Comparison of ENCODE assay signal across 2 cellular contexts in the genomic region with DNA sequence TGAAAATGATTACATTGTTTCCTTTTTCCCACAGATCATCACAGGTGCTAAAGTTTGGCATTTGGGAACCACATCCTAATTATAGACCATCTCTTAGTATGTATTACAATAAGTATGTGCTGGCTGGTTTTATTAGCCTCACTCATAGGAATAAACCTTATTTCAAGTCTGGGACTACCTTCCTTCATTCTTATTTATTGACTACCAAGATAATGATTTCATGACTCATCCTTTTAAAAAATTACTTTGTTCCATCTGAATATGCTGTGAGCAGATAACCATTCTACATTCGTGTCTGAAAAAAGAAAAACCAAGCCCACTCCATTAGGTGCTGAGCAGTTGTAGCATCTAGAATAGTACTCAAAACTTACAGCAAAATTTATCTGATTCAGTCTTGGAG.
TF ChIP-seq lines count a peak whose summit lies in the region.

No MANE protein-coding gene starts in this region.

TF ChIP-seq in SK-N-SH treated with all-trans-retinoic acid at 6 μM for 48 hours, 23 proteins besides CTCF, POLR2A, EP300 and RAD21:
- no peak for TF ChIP-seq ZNF565 (CRISPR knock-in tag; conservative IDR thresholded peaks at IDR 0.05; ENCODE audit: low read depth)
- TF ChIP-seq ISL1 (CRISPR knock-in tag; IDR thresholded peaks at IDR 0.05) = 0 out of 2 replicates have a peak, but pooled peaks have one; percentile 19
- TF ChIP-seq CSDC2 (CRISPR knock-in tag; IDR thresholded peaks at IDR 0.05) = no peak
- TF ChIP-seq ZNF70 (CRISPR knock-in tag; IDR thresholded peaks at IDR 0.05) = no peak
- TF ChIP-seq GLIS3 (CRISPR knock-in tag; IDR thresholded peaks at IDR 0.05) = no peak
- TF ChIP-seq SNAI2 (CRISPR knock-in tag; IDR thresholded peaks at IDR 0.05) = no peak

TF ChIP-seq in SK-N-SH, 30 proteins besides CTCF, POLR2A, EP300 and RAD21:
- TF ChIP-seq RXRA (IDR thresholded peaks at IDR 0.05; ENCODE audit: borderline replicate concordance, low read depth) = no peak
- no peak for TF ChIP-seq JUND (IDR thresholded peaks at IDR 0.05)
- no peak for TF ChIP-seq FOXM1 (IDR thresholded peaks at IDR 0.05; ENCODE audit: low read depth)
- no peak for TF ChIP-seq SIN3A (IDR thresholded peaks at IDR 0.05; ENCODE audit: borderline replicate concordance, low read depth, low read length)
- TF ChIP-seq, protein P1, sequence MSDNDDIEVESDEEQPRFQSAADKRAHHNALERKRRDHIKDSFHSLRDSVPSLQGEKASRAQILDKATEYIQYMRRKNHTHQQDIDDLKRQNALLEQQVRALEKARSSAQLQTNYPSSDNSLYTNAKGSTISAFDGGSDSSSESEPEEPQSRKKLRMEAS (IDR thresholded peaks at IDR 0.05; ENCODE audit: low read depth) = no peak
- TF ChIP-seq YY1 (IDR thresholded peaks at IDR 0.05; ENCODE audit: low read depth) = no peak
- TF ChIP-seq TEAD4 (IDR thresholded peaks at IDR 0.05; ENCODE audit: borderline replicate concordance, insufficient read depth) = no peak
- no peak for TF ChIP-seq TCF12 (IDR thresholded peaks at IDR 0.05)
- TF ChIP-seq NRF1 (IDR thresholded peaks at IDR 0.05; ENCODE audit: low read depth, low read length) = no peak
- TF ChIP-seq TAF1 (IDR thresholded peaks at IDR 0.05; ENCODE audit: borderline replicate concordance, low read depth, low read length) = no peak
- no peak for TF ChIP-seq RFX5 (IDR thresholded peaks at IDR 0.05; ENCODE audit: low read length)
